ENCODE assay signal across 1 cellular context in the genomic region with DNA sequence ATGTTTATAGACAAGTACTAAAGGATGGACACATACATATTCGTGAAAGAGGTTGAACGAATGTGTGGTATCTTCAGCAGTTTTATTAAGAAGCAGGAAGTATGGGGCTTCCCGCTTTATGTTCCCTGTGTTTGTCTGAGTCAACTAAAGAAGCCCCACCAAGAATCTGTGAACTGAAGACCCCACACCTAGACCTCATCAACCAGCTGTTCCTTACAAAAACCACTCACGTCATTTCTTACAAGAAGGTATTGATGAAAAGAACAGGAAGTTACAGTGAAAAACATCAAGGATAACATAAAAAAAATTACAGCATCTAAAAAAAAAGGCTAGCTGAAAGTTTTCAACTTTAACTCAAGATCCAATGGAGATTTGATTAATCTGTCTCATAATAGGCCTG.
TF ChIP-seq lines count a peak whose summit lies in the region.

No MANE protein-coding gene starts in this region.

TF ChIP-seq in GM23338, 12 proteins besides CTCF, POLR2A, EP300 and RAD21 (continued from another document):
- TF ChIP-seq ZNF462 (CRISPR knock-in tag; IDR thresholded peaks at IDR 0.05) = no peak
- no peak for TF ChIP-seq NANOG (IDR thresholded peaks at IDR 0.05; ENCODE audit: borderline replicate concordance)
- TF ChIP-seq EZH2phosphoT487 (IDR thresholded peaks at IDR 0.05; ENCODE audit: unreplicated experiment) = no peak
- TF ChIP-seq EZH2 (IDR thresholded peaks at IDR 0.05; ENCODE audit: low read depth, unreplicated experiment) = no peak
- TF ChIP-seq, protein P1, sequence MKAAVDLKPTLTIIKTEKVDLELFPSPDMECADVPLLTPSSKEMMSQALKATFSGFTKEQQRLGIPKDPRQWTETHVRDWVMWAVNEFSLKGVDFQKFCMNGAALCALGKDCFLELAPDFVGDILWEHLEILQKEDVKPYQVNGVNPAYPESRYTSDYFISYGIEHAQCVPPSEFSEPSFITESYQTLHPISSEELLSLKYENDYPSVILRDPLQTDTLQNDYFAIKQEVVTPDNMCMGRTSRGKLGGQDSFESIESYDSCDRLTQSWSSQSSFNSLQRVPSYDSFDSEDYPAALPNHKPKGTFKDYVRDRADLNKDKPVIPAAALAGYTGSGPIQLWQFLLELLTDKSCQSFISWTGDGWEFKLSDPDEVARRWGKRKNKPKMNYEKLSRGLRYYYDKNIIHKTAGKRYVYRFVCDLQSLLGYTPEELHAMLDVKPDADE (IDR thresholded peaks at IDR 0.05) = no peak
- TF ChIP-seq ZNF331 (CRISPR knock-in tag; IDR thresholded peaks at IDR 0.05; ENCODE audit: low read depth) = no peak
- no peak for TF ChIP-seq REST (IDR thresholded peaks at IDR 0.05; ENCODE audit: unreplicated experiment)
- TF ChIP-seq POLR2AphosphoS5 (IDR thresholded peaks at IDR 0.05; ENCODE audit: low read depth) = no peak
- TF ChIP-seq CREB1 (CRISPR knock-in tag; IDR thresholded peaks at IDR 0.05; ENCODE audit: low read depth) = no peak
- TF ChIP-seq ZNF114 (CRISPR knock-in tag; IDR thresholded peaks at IDR 0.05) = no peak
